Comparison of ENCODE assay signal across 7 cellular contexts in the genomic region with DNA sequence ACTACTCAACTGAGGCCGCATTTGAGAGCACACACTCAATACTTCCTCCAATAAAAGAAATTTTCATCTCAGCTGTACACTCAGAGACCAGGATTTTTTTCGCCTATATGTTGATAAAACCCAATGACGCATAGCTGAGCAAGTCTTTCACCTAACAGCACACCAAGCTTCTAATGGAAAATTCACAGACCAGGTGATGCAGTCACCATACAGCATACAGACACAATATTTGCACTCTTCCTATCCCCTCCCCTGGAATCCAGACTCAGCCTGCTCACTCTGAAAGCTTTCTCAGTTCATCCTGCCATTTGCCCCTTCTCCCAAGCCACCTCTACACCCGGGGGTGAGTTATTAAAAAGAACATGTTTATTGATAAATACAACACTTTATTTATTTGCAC. TPM values are rescaled to one million over a fixed set of nuclear protein-coding genes. Genes with fewer than 3 reads are reported as not detected.
DNase-seq lines count a peak whose midpoint lies in the region; ATAC-seq and TF ChIP-seq lines count a peak whose summit lies in the region.

No MANE protein-coding gene starts in this region.

- peak overlapping the region; percentile 85 for H3K4me3 Mint-ChIP-seq in WTC11
- peak overlapping the region; percentile 93 for H3K4me3 Mint-ChIP-seq in stimulated activated memory B cell treated with anti-CD40 and anti-IgM and Interleukin-4, amounts not matched to agents 10 μg/mL and 1 μg/mL and 100 μg/mL, for 72 hours

- ATAC-seq in WTC11 (no peak), right cardiac atrium (no peak)
- ATAC-seq in stimulated activated memory B cell treated with anti-CD40 and anti-IgM and Interleukin-4, amounts not matched to agents 10 μg/mL and 1 μg/mL and 100 μg/mL, for 72 hours: no peak

- TF ChIP-seq CTCF in GM10248 (IDR thresholded peaks at IDR 0.05; ENCODE audit: control extremely low read depth, extremely low read depth, low read depth, missing control alignments) (no peak), WTC11 (IDR thresholded peaks at IDR 0.05) (no peak)

- POLR2A ChIA-PET in GM10248 (lab: Yijun Ruan, JAX): no interaction called here
- POLR2A ChIA-PET in WTC11 (lab: Charles Lee): no interaction called here

- WGBS in right cardiac atrium: 41% methylated on average over 4 of the region's 4 CpGs

- H3K27me3 ChIP-seq in right cardiac atrium (ENCODE audit: control insufficient read depth, insufficient read depth): no peaks in the 10 kb centered on the region

- H3K36me3 Mint-ChIP-seq in WTC11: no peaks in the 10 kb centered on the region
- H3K36me3 Mint-ChIP-seq in stimulated activated memory B cell treated with anti-CD40 and anti-IgM and Interleukin-4, amounts not matched to agents 10 μg/mL and 1 μg/mL and 100 μg/mL, for 72 hours: peaks cover 9% of the 10 kb centered on the region

- H3K4me3 ChIP-seq in right cardiac atrium (ENCODE audit: low read length): peak overlapping the region; percentile 97

- no peaks in the 10 kb centered on the region for H3K4me1 ChIP-seq in right cardiac atrium (ENCODE audit: control insufficient read depth, insufficient read depth, low read length)

- H3K27ac ChIP-seq in right cardiac atrium (ENCODE audit: low read length): peak overlapping the region; percentile 55

- CTCF ChIA-PET in GM10248 (lab: Yijun Ruan, JAX) (interaction anchor here (0.8 to 1.9 kb wide), 2 partner anchors 10 to 14 kb away, joined by 3 to 5 read pairs; no protein-coding TSS in a partner anchor), WTC11 (lab: Charles Lee) (no interaction called here)

- H3K4me1 Mint-ChIP-seq in WTC11: peaks cover 54% of the 10 kb centered on the region
- H3K4me1 Mint-ChIP-seq in stimulated activated memory B cell treated with anti-CD40 and anti-IgM and Interleukin-4, amounts not matched to agents 10 μg/mL and 1 μg/mL and 100 μg/mL, for 72 hours: peaks cover 69% of the 10 kb centered on the region

- no peaks in the 10 kb centered on the region for H3K27me3 Mint-ChIP-seq in WTC11 (ENCODE audit: low read depth)
- no peaks in the 10 kb centered on the region for H3K27me3 Mint-ChIP-seq in stimulated activated memory B cell treated with anti-CD40 and anti-IgM and Interleukin-4, amounts not matched to agents 10 μg/mL and 1 μg/mL and 100 μg/mL, for 72 hours

- DNase-seq in GM10248 (ENCODE audit: extremely low spot score) (peak; percentile 31), LoVo (ENCODE audit: low spot score) (peak; percentile 36), WTC11 (ENCODE audit: low spot score) (no peak), right cardiac atrium (no peak), D341Med (ENCODE audit: low spot score) (no peak)
- no peak for DNase-seq in central memory CD4-positive, alpha-beta T cell

- no peaks in the 10 kb centered on the region for H3K9me3 ChIP-seq in right cardiac atrium (ENCODE audit: control insufficient read depth, low read length)

- H3K27ac Mint-ChIP-seq in WTC11: peak overlapping the region; percentile 99
- peak overlapping the region; percentile 100 for H3K27ac Mint-ChIP-seq in stimulated activated memory B cell treated with anti-CD40 and anti-IgM and Interleukin-4, amounts not matched to agents 10 μg/mL and 1 μg/mL and 100 μg/mL, for 72 hours

- no peaks in the 10 kb centered on the region for H3K9me3 Mint-ChIP-seq in WTC11
- H3K9me3 Mint-ChIP-seq in stimulated activated memory B cell treated with anti-CD40 and anti-IgM and Interleukin-4, amounts not matched to agents 10 μg/mL and 1 μg/mL and 100 μg/mL, for 72 hours: no peaks in the 10 kb centered on the region

- intact Hi-C loops in right cardiac atrium (cut with DNase I): loop anchor here in 1 of 4 donors (10.0 kb wide), 1 partner anchor 86 kb away; no protein-coding TSS in a partner anchor

TF ChIP-seq in WTC11, 78 proteins besides CTCF, POLR2A, EP300 and RAD21:
- TF ChIP-seq ATF1 (CRISPR knock-in tag; IDR thresholded peaks at IDR 0.05) (no peak), ZNF396 (CRISPR knock-in tag; IDR thresholded peaks at IDR 0.05; ENCODE audit: borderline replicate concordance) (no peak), NFYB (CRISPR knock-in tag; conservative IDR thresholded peaks at IDR 0.05; ENCODE audit: low read depth) (no peak), NR2C2 (CRISPR knock-in tag; IDR thresholded peaks at IDR 0.05) (no peak), ZNF317 (CRISPR knock-in tag; IDR thresholded peaks at IDR 0.05; ENCODE audit: borderline replicate concordance, low read depth) (no peak), SOX15 (CRISPR knock-in tag; IDR thresholded peaks at IDR 0.05) (no peak), OVOL2 (CRISPR knock-in tag; IDR thresholded peaks at IDR 0.05; ENCODE audit: borderline replicate concordance) (no peak), ZNF232 (CRISPR knock-in tag; IDR thresholded peaks at IDR 0.05) (no peak), FOXK1 (CRISPR knock-in tag; IDR thresholded peaks at IDR 0.05) (no peak), ZNF532 (CRISPR knock-in tag; IDR thresholded peaks at IDR 0.05; ENCODE audit: borderline replicate concordance) (no peak)
- TF ChIP-seq, protein P1, sequence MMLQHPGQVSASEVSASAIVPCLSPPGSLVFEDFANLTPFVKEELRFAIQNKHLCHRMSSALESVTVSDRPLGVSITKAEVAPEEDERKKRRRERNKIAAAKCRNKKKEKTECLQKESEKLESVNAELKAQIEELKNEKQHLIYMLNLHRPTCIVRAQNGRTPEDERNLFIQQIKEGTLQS (CRISPR knock-in tag; conservative IDR thresholded peaks at IDR 0.05): no peak

RNA-seq across cellular contexts. Expression of gene TBC1D5, which starts 1.7 kb away (rescaled TPM):
- total RNA-seq in WTC11 (2021) (26.1 to 32.9 TPM (median 28.8 TPM) in 3 replicates), right cardiac atrium (10 to 100 TPM; 36.8 to 44.3 (median 41.0) TPM)
- 9.0 TPM for polyA plus RNA-seq in right cardiac atrium

Comparison
In these comparisons a context has a peak if more than half of its experiments do, and no peak if none do; other contexts are left out.
1. DNase-seq: peak in GM10248 (single experiment) and LoVo (single experiment); none in WTC11 (single experiment), right cardiac atrium (0 of 3), central memory CD4-positive, alpha-beta T cell (single experiment) and D341Med (single experiment).